Comparison of ENCODE assay signal across 17 cellular contexts in genomic region chr15:40040770-40041169, GRCh38. TPM values are rescaled to one million over a fixed set of nuclear protein-coding genes. Genes with fewer than 3 reads are reported as not detected.
A peak's percentile ranks its signal among the peaks of the same experiment; 100 is the strongest.
DNase-seq lines count a peak whose midpoint lies in the region; ATAC-seq and TF ChIP-seq lines count a peak whose summit lies in the region.
"Had no signal": no experiment of that assay in that cellular context is flagged by ENCODE, and none has a peak within 500 bp of the region (broad histone marks: within the 10 kb centered on the region; RNA-seq: fewer than 3 reads in every experiment).

No MANE protein-coding gene starts in this region.

- H3K27ac ChIP-seq in esophagus muscularis mucosa (replicated peaks in 1 of 4), result no peak overlapping the region
- H3K27ac ChIP-seq: ascending aorta, testis had no signal

- intact Hi-C loops in esophagus muscularis mucosa (cut with DNase I), result loop anchor here (5.0 kb wide), 1 partner anchor 177 kb away; no protein-coding TSS in a partner anchor

- POLR2A ChIA-PET in T-cell (lab: Charles Lee), result interaction anchor here in 1 of 2 donors (0.5 kb wide), 1 partner anchor 235 kb away, joined by 3 read pairs; no protein-coding TSS in a partner anchor

- 75% methylated on average over 3 of the region's 3 CpGs for WGBS in esophagus muscularis mucosa

- no peak for TF ChIP-seq CTCF in esophagus muscularis mucosa (IDR thresholded peaks at IDR 0.05)

- ATAC-seq in activated T-cell treated with anti-CD3 and anti-CD28 coated beads, Interleukin-2, amount 50 U/mL, for 72 hours (replicated peaks in 1 of 2), result no peak
- no peak for ATAC-seq in T-cell (replicated peaks in 1 of 4)
- no peak for ATAC-seq in stimulated activated memory B cell treated with anti-CD40 and anti-IgM and Interleukin-4, amounts not matched to agents 10 μg/mL and 1 μg/mL and 100 μg/mL, for 72 hours
- ATAC-seq in HG03108 (IDR thresholded peaks at IDR 0.05; ENCODE audit: unreplicated experiment), result no peak
- no peak for ATAC-seq in HG02571 (IDR thresholded peaks at IDR 0.05; ENCODE audit: unreplicated experiment)

- no peaks in the 10 kb centered on the region for H3K9me3 ChIP-seq in esophagus muscularis mucosa
- H3K9me3 ChIP-seq: ascending aorta, testis had no signal

- peak overlapping the region; percentile 21 for H3K27ac Mint-ChIP-seq in activated T-cell treated with anti-CD3 and anti-CD28 coated beads, Interleukin-2, amount 50 U/mL, for 72 hours
- peak overlapping the region; percentile 69 to 74 for H3K27ac Mint-ChIP-seq in T-cell
- H3K27ac Mint-ChIP-seq in stimulated activated memory B cell treated with anti-CD40 and anti-IgM and Interleukin-4, amounts not matched to agents 10 μg/mL and 1 μg/mL and 100 μg/mL, for 72 hours, result peak overlapping the region; percentile 98

- no peak overlapping the region for H3K4me3 ChIP-seq in esophagus muscularis mucosa
- H3K4me3 ChIP-seq: testis had no signal

- peaks cover 8 to 21% (median 14%) of the 10 kb centered on the region in 4 donors for H3K36me3 ChIP-seq in esophagus muscularis mucosa

- CTCF ChIA-PET in T-cell (lab: Charles Lee), result interaction anchor here (0.6 to 1.9 kb wide), 5 partner anchors 152 to 1790 kb away, joined by 3 to 10 read pairs (median 4); no protein-coding TSS in a partner anchor

- peaks cover 10 to 21% of the 10 kb centered on the region in 2 donors for H3K36me3 Mint-ChIP-seq in activated T-cell treated with anti-CD3 and anti-CD28 coated beads, Interleukin-2, amount 50 U/mL, for 72 hours (ENCODE audit: insufficient read depth in 2 of 2)
- peaks cover 20% of the 10 kb centered on the region for H3K36me3 Mint-ChIP-seq in T-cell
- peaks cover 21% of the 10 kb centered on the region for H3K36me3 Mint-ChIP-seq in stimulated activated memory B cell treated with anti-CD40 and anti-IgM and Interleukin-4, amounts not matched to agents 10 μg/mL and 1 μg/mL and 100 μg/mL, for 72 hours

- no peak for TF ChIP-seq POLR2A in esophagus muscularis mucosa (IDR thresholded peaks at IDR 0.05; ENCODE audit: low read depth)

- no peaks in the 10 kb centered on the region for H3K9me3 Mint-ChIP-seq in activated T-cell treated with anti-CD3 and anti-CD28 coated beads, Interleukin-2, amount 50 U/mL, for 72 hours
- no peaks in the 10 kb centered on the region for H3K9me3 Mint-ChIP-seq in T-cell
- H3K9me3 Mint-ChIP-seq in stimulated activated memory B cell treated with anti-CD40 and anti-IgM and Interleukin-4, amounts not matched to agents 10 μg/mL and 1 μg/mL and 100 μg/mL, for 72 hours, result no peaks in the 10 kb centered on the region

- H3K4me1 Mint-ChIP-seq in activated T-cell treated with anti-CD3 and anti-CD28 coated beads, Interleukin-2, amount 50 U/mL, for 72 hours (ENCODE audit: low read depth), result peaks cover 67% of the 10 kb centered on the region
- peaks cover 53 to 70% (median 59%) of the 10 kb centered on the region in 3 donors for H3K4me1 Mint-ChIP-seq in T-cell
- peaks cover 55% of the 10 kb centered on the region for H3K4me1 Mint-ChIP-seq in stimulated activated memory B cell treated with anti-CD40 and anti-IgM and Interleukin-4, amounts not matched to agents 10 μg/mL and 1 μg/mL and 100 μg/mL, for 72 hours

- no peak for TF ChIP-seq EP300 in esophagus muscularis mucosa (IDR thresholded peaks at IDR 0.05)

- H3K4me1 ChIP-seq in esophagus muscularis mucosa, result peaks cover 19 to 55% (median 46%) of the 10 kb centered on the region in 4 donors

- peak overlapping the region; percentile 69 to 98 for H3K4me3 Mint-ChIP-seq in activated T-cell treated with anti-CD3 and anti-CD28 coated beads, Interleukin-2, amount 50 U/mL, for 72 hours
- peak overlapping the region; percentile 96 to 100 (median 99) for H3K4me3 Mint-ChIP-seq in T-cell
- H3K4me3 Mint-ChIP-seq in stimulated activated memory B cell treated with anti-CD40 and anti-IgM and Interleukin-4, amounts not matched to agents 10 μg/mL and 1 μg/mL and 100 μg/mL, for 72 hours, result peak overlapping the region; percentile 98

- no peak for DNase-seq in activated T-cell treated with anti-CD3 and anti-CD28 coated beads, Interleukin-2, amount 50 U/mL, for 72 hours
- no peak for DNase-seq in activated T-cell treated with anti-CD3 and anti-CD28 coated beads, Interleukin-2, amount 50 U/mL, for 48 hours
- DNase-seq in T-cell (no peak), esophagus muscularis mucosa (ENCODE audit: extremely low spot score) (peak; percentile 60), DMS 273 (lab: John Stamatoyannopoulos, UW; ENCODE audit: unreplicated experiment) (no peak)
- DNase-seq: DMS153; GOT3; Kasumi-1; NCI-H187; NCI-H69; stimulated activated CD4-positive, alpha-beta T cell treated with anti-CD3 and anti-CD28 coated beads, Interleukin-12 subunit alpha, Interleukin-12 subunit beta, amount 100 ng/mL, for 4 hours; T-helper 9 cell; testis had no signal

- H3K27me3 Mint-ChIP-seq in activated T-cell treated with anti-CD3 and anti-CD28 coated beads, Interleukin-2, amount 50 U/mL, for 72 hours (ENCODE audit: low read depth), result no peaks in the 10 kb centered on the region
- H3K27me3 Mint-ChIP-seq in T-cell, result no peaks in the 10 kb centered on the region
- no peaks in the 10 kb centered on the region for H3K27me3 Mint-ChIP-seq in stimulated activated memory B cell treated with anti-CD40 and anti-IgM and Interleukin-4, amounts not matched to agents 10 μg/mL and 1 μg/mL and 100 μg/mL, for 72 hours

- H3K27me3 ChIP-seq in esophagus muscularis mucosa, result no peaks in the 10 kb centered on the region
- H3K27me3 ChIP-seq: ascending aorta, testis had no signal

RNA-seq across cellular contexts. Expression of gene SRP14, which starts 1.8 kb away (rescaled TPM):
- total RNA-seq in activated T-cell treated with anti-CD3 and anti-CD28 coated beads, Interleukin-2, amount 50 U/mL, for 72 hours, result 100 to 1,000 TPM; 102 to 117 TPM
- total RNA-seq in T-cell, result 100 to 1,000 TPM; 115 to 128 (median 119) TPM
- 100 to 1,000 TPM; 262 to 412 (median 301) TPM for total RNA-seq in esophagus muscularis mucosa

Comparison
In these comparisons a context has a peak if more than half of its experiments do, and no peak if none do; other contexts are left out.
1. H3K27ac Mint-ChIP-seq: peak in every context shown above with its lines; median percentile 98 in stimulated activated memory B cell treated with anti-CD40 and anti-IgM and Interleukin-4, amounts not matched to agents 10 μg/mL and 1 μg/mL and 100 μg/mL, for 72 hours; 72 in T-cell; 21 in activated T-cell treated with anti-CD3 and anti-CD28 coated beads, Interleukin-2, amount 50 U/mL, for 72 hours.